19 cellular contexts compared by ENCODE assay signal in the genomic region with DNA sequence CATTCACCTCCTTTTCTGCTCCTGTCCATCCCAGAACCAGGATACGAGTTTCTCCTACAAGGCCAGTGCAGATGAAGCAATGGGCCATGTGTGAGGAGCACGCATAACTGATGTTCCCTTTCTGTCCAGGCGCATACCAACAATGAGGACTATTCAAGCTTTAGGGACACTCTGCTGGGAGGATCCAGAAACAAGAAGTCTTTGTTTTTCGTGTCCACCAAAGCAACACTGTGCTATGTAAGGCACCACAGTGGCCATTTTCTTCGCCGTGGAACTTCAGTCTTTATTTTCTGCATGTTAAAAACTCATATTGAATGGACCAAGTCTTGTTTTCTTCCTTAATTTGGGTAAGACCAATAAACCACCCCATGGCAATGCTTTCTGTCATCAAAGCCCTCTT.
DNase-seq lines count a peak whose midpoint lies in the region; ATAC-seq and TF ChIP-seq lines count a peak whose summit lies in the region.
"Had no signal": no experiment of that assay in that cellular context is flagged by ENCODE, and none has a peak within 500 bp of the region (broad histone marks: within the 10 kb centered on the region; RNA-seq: fewer than 3 reads in every experiment).

No MANE protein-coding gene starts in this region.

- no peak overlapping the region for H3K4me3 Mint-ChIP-seq in activated CD4-positive, alpha-beta memory T cell treated with anti-CD3 and anti-CD28 coated beads for 36 hours
- H3K4me3 Mint-ChIP-seq: activated CD4-positive, alpha-beta T cell treated with anti-CD3 and anti-CD28 coated beads for 36 hours; activated naive CD4-positive, alpha-beta T cell treated with anti-CD3 and anti-CD28 coated beads, Interleukin-2, amount 50 U/mL, for 24 hours; stimulated activated memory B cell treated with anti-CD40 and anti-IgM and Interleukin-4, amounts not matched to agents 10 μg/mL and 1 μg/mL and 100 μg/mL, for 72 hours had no signal

- ATAC-seq in left lobe of liver (no peak), GM21723 (IDR thresholded peaks at IDR 0.05; ENCODE audit: unreplicated experiment) (no peak)
- ATAC-seq: activated CD4-positive, alpha-beta T cell treated with anti-CD3 and anti-CD28 coated beads for 36 hours; foreskin keratinocyte; stimulated activated memory B cell treated with anti-CD40 and anti-IgM and Interleukin-4, amounts not matched to agents 10 μg/mL and 1 μg/mL and 100 μg/mL, for 72 hours had no signal

- no peaks in the 10 kb centered on the region for H3K9me3 Mint-ChIP-seq in activated CD4-positive, alpha-beta memory T cell treated with anti-CD3 and anti-CD28 coated beads for 36 hours
- H3K9me3 Mint-ChIP-seq: activated naive CD4-positive, alpha-beta T cell treated with anti-CD3 and anti-CD28 coated beads, Interleukin-2, amount 50 U/mL, for 24 hours; stimulated activated memory B cell treated with anti-CD40 and anti-IgM and Interleukin-4, amounts not matched to agents 10 μg/mL and 1 μg/mL and 100 μg/mL, for 72 hours had no signal

- no peaks in the 10 kb centered on the region for H3K36me3 Mint-ChIP-seq in activated CD4-positive, alpha-beta memory T cell treated with anti-CD3 and anti-CD28 coated beads for 36 hours
- H3K36me3 Mint-ChIP-seq: activated naive CD4-positive, alpha-beta T cell treated with anti-CD3 and anti-CD28 coated beads, Interleukin-2, amount 50 U/mL, for 24 hours; stimulated activated memory B cell treated with anti-CD40 and anti-IgM and Interleukin-4, amounts not matched to agents 10 μg/mL and 1 μg/mL and 100 μg/mL, for 72 hours had no signal

- CTCF ChIA-PET in activated CD4-positive, alpha-beta memory T cell treated with anti-CD3 and anti-CD28 coated beads for 36 hours (lab: Charles Lee), result no interaction called here

- DNase-seq in COLO829 (ENCODE audit: low spot score) (peak; percentile 78), dorsolateral prefrontal cortex (peak in 7 of 10 donors; percentile 53 to 87 (median 60)), inferior parietal cortex (ENCODE audit: extremely low spot score) (peak; percentile 84), retina (peak; percentile 24), NCI-H774 (lab: John Stamatoyannopoulos, UW) (no peak), left lobe of liver (ENCODE audit: low spot score) (no peak)
- DNase-seq in activated CD4-positive, alpha-beta memory T cell treated with anti-CD3 and anti-CD28 coated beads for 36 hours, result no peak
- DNase-seq: activated CD4-positive, alpha-beta T cell treated with anti-CD3 and anti-CD28 coated beads for 36 hours; DMS 273 treated with DMSO at 0.1 percent for 48 hours; foreskin keratinocyte; KG1; mesendoderm; NCI-H1417; spleen; T-helper 9 cell had no signal

- H3K27me3 Mint-ChIP-seq in activated CD4-positive, alpha-beta memory T cell treated with anti-CD3 and anti-CD28 coated beads for 36 hours, result no peaks in the 10 kb centered on the region
- H3K27me3 Mint-ChIP-seq: activated CD4-positive, alpha-beta T cell treated with anti-CD3 and anti-CD28 coated beads for 36 hours had no signal

- no peaks in the 10 kb centered on the region for H3K4me1 Mint-ChIP-seq in activated CD4-positive, alpha-beta memory T cell treated with anti-CD3 and anti-CD28 coated beads for 36 hours (ENCODE audit: low read depth)
- H3K4me1 Mint-ChIP-seq: activated CD4-positive, alpha-beta T cell treated with anti-CD3 and anti-CD28 coated beads for 36 hours had no signal

- TF ChIP-seq CTCF in dorsolateral prefrontal cortex (IDR thresholded peaks at IDR 0.05 in 54 of 56, conservative IDR thresholded peaks at IDR 0.05 in 2 of 56; ENCODE audit: low read depth in 1 of 56, partially characterized antibody in 56 of 56), result peak in 7 of 56 donors; percentile 8 to 30 (median 26)

- POLR2A ChIA-PET in activated CD4-positive, alpha-beta memory T cell treated with anti-CD3 and anti-CD28 coated beads for 36 hours (lab: Charles Lee), result no interaction called here

- H3K27ac Mint-ChIP-seq in activated CD4-positive, alpha-beta memory T cell treated with anti-CD3 and anti-CD28 coated beads for 36 hours, result no peak overlapping the region
- H3K27ac Mint-ChIP-seq: activated CD4-positive, alpha-beta T cell treated with anti-CD3 and anti-CD28 coated beads for 36 hours; activated naive CD4-positive, alpha-beta T cell treated with anti-CD3 and anti-CD28 coated beads, Interleukin-2, amount 50 U/mL, for 24 hours; stimulated activated memory B cell treated with anti-CD40 and anti-IgM and Interleukin-4, amounts not matched to agents 10 μg/mL and 1 μg/mL and 100 μg/mL, for 72 hours had no signal

- peak overlapping the region in 30 of 59 donors; percentile 0 to 51 (median 28) for H3K4me3 ChIP-seq in dorsolateral prefrontal cortex
- H3K4me3 ChIP-seq: spleen had no signal

- no peaks in the 10 kb centered on the region for H3K27me3 ChIP-seq in dorsolateral prefrontal cortex
- H3K27me3 ChIP-seq: foreskin keratinocyte, spleen had no signal

- H3K27ac ChIP-seq in dorsolateral prefrontal cortex, result peak overlapping the region; percentile 51 to 99 (median 90)
- H3K27ac ChIP-seq: foreskin keratinocyte, HL-60 had no signal

- intact Hi-C loops in dorsolateral prefrontal cortex (cut with DNase I), result loop anchor here in 1 of 2 donors (1.0 kb wide), 1 partner anchor 13 kb away; no protein-coding TSS in a partner anchor
- intact Hi-C loops in activated CD4-positive, alpha-beta memory T cell treated with anti-CD3 and anti-CD28 coated beads for 36 hours (cut with micrococcal nuclease), result no loop called here

Comparison
In these comparisons a context has a peak if more than half of its experiments do, and no peak if none do; other contexts are left out.
1. DNase-seq: peak in COLO829 (single experiment), dorsolateral prefrontal cortex (7 of 10), inferior parietal cortex (single experiment) and retina (single experiment); none in NCI-H774 (single experiment), activated CD4-positive, alpha-beta memory T cell treated with anti-CD3 and anti-CD28 coated beads for 36 hours (single experiment) and left lobe of liver (single experiment).